In genomic region chr1:59141267-59141863, GRCh38 we compare ENCODE assay signal across 24 cellular contexts.
A peak's percentile ranks its signal among the peaks of the same experiment; 100 is the strongest.
DNase-seq lines count a peak whose midpoint lies in the region; ATAC-seq and TF ChIP-seq lines count a peak whose summit lies in the region.
"Had no signal": no experiment of that assay in that cellular context is flagged by ENCODE, and none has a peak within 500 bp of the region (broad histone marks: within the 10 kb centered on the region; RNA-seq: fewer than 3 reads in every experiment).

No MANE protein-coding gene starts in this region.

- H3K4me3 ChIP-seq in right atrium auricular region (no peak overlapping the region), spleen (no peak overlapping the region), BE2C (ENCODE audit: low read depth, low read length) (no peak overlapping the region)
- H3K4me3 ChIP-seq: gastroesophageal sphincter, ovary, SJSA1 had no signal

- H3K23me2 ChIP-seq in H9 (ENCODE audit: insufficient read length, low read depth, low read length, poor library complexity, severe bottlenecking): no peaks in the 10 kb centered on the region

- no peak for DNase-seq in HFFc6
- DNase-seq in activated T-helper 1 cell treated with anti-CD3 and anti-CD28 coated beads, Interleukin-12 subunit alpha, Interleukin-12 subunit beta, Interleukin-2, Interleukin-4 antibody, amounts not matched to agents 30 ng/mL and 10 ng/mL and 1 ng/mL, durations not matched to agents 14 hours and 24 hours and 36 hours (ENCODE audit: low spot score): no peak
- no peak for DNase-seq in right atrium auricular region (ENCODE audit: low spot score)
- no peak for DNase-seq in spleen
- no peak for DNase-seq in BE2C
- DNase-seq in H9: no peak
- DNase-seq: activated CD4-positive, alpha-beta T cell treated with anti-CD3 and anti-CD28 coated beads, Interleukin-2, amount 10 ng/mL, durations not matched to agents 7 days and 5 days; activated naive CD8-positive, alpha-beta T cell treated with anti-CD3 and anti-CD28 coated beads, Interleukin-2, amount 50 U/mL, for 24 hours; AML-193; DMS79 treated with DMSO at 0.1 percent for 48 hours; effector memory CD4-positive, alpha-beta T cell; natural killer cell; NCI-H1048; NCI-H187 treated with DMSO at 0.1 percent for 48 hours; NCI-H82; ovary; substantia nigra had no signal

- H3K79me2 ChIP-seq in H9 (ENCODE audit: insufficient read depth, low read length): no peaks in the 10 kb centered on the region

- no peak for TF ChIP-seq CTCF in HFFc6 (IDR thresholded peaks at IDR 0.05)
- peak in 1 of 2 donors; percentile 31 for TF ChIP-seq CTCF in right atrium auricular region (IDR thresholded peaks at IDR 0.05)
- TF ChIP-seq CTCF in spleen (IDR thresholded peaks at IDR 0.05 in 8 of 11, conservative IDR thresholded peaks at IDR 0.05 in 3 of 11): no peak
- no peak for TF ChIP-seq CTCF in BE2C (IDR thresholded peaks at IDR 0.05; ENCODE audit: low read depth, low read length)
- TF ChIP-seq CTCF in H9 (conservative IDR thresholded peaks at IDR 0.05): no peak

- TF ChIP-seq POLR2A in spleen (IDR thresholded peaks at IDR 0.05): no peak

- no peak overlapping the region for H2AK5ac ChIP-seq in H9 (ENCODE audit: insufficient read length, low read length)

- H3K4ac ChIP-seq in H9 (ENCODE audit: low read depth, low read length): no peak overlapping the region

- no peaks in the 10 kb centered on the region for H4K20me1 ChIP-seq in H9 (ENCODE audit: control insufficient read depth, insufficient read depth, insufficient read length)

- intact Hi-C loops in activated T-helper 1 cell treated with anti-CD3 and anti-CD28 coated beads, Interleukin-12 subunit alpha, Interleukin-12 subunit beta, Interleukin-2, Interleukin-4 antibody, amounts not matched to agents 30 ng/mL and 10 ng/mL and 1 ng/mL, durations not matched to agents 14 hours and 24 hours and 36 hours (cut with micrococcal nuclease): loop anchor here (1.0 to 5.0 kb wide), 5 partner anchors 79 to 323 kb away; no protein-coding TSS in a partner anchor
- intact Hi-C loops in spleen (cut with DNase I; ENCODE audit: low total_unique reads): loop anchor here (10.0 kb wide), 1 partner anchor 237 kb away; no protein-coding TSS in a partner anchor

- H3K27ac ChIP-seq in right atrium auricular region: peak overlapping the region; percentile 38 to 56
- peak overlapping the region in 5 of 8 donors; percentile 1 to 65 (median 50) for H3K27ac ChIP-seq in spleen
- no peak overlapping the region for H3K27ac ChIP-seq in H9 (ENCODE audit: insufficient read length, low read depth, low read length)
- H3K27ac ChIP-seq: gastroesophageal sphincter, ovary had no signal

- peak overlapping the region; percentile 50 for H3K27ac Mint-ChIP-seq in HFFc6
- peak overlapping the region; percentile 25 for H3K27ac Mint-ChIP-seq in activated T-helper 1 cell treated with anti-CD3 and anti-CD28 coated beads, Interleukin-12 subunit alpha, Interleukin-12 subunit beta, Interleukin-2, Interleukin-4 antibody, amounts not matched to agents 30 ng/mL and 10 ng/mL and 1 ng/mL, durations not matched to agents 14 hours and 24 hours and 36 hours
- H3K27ac Mint-ChIP-seq in H9: no peak overlapping the region
- H3K27ac Mint-ChIP-seq: activated CD4-positive, alpha-beta T cell treated with anti-CD3 and anti-CD28 coated beads, Interleukin-2, amount 10 ng/mL, durations not matched to agents 7 days and 5 days; activated naive CD8-positive, alpha-beta T cell treated with anti-CD3 and anti-CD28 coated beads, Interleukin-2, amount 50 U/mL, for 24 hours; natural killer cell had no signal

- H2BK120ac ChIP-seq in H9 (ENCODE audit: low read depth, low read length, poor library complexity, severe bottlenecking): no peak overlapping the region

- no peak overlapping the region for H2BK12ac ChIP-seq in H9 (ENCODE audit: insufficient read length, low read depth, low read length)

- H3K56ac ChIP-seq in H9 (ENCODE audit: insufficient read length, low read depth, low read length): no peak overlapping the region

- H3K4me1 Mint-ChIP-seq in HFFc6 (ENCODE audit: low read depth) (peaks cover 91% of the 10 kb centered on the region), H9 (peaks cover 28 to 42% of the 10 kb centered on the region in 2 experiments)
- H3K4me1 Mint-ChIP-seq in activated T-helper 1 cell treated with anti-CD3 and anti-CD28 coated beads, Interleukin-12 subunit alpha, Interleukin-12 subunit beta, Interleukin-2, Interleukin-4 antibody, amounts not matched to agents 30 ng/mL and 10 ng/mL and 1 ng/mL, durations not matched to agents 14 hours and 24 hours and 36 hours (ENCODE audit: low read depth): peaks cover 85% of the 10 kb centered on the region

- no peaks in the 10 kb centered on the region for H3K9me3 Mint-ChIP-seq in HFFc6
- H3K9me3 Mint-ChIP-seq in activated T-helper 1 cell treated with anti-CD3 and anti-CD28 coated beads, Interleukin-12 subunit alpha, Interleukin-12 subunit beta, Interleukin-2, Interleukin-4 antibody, amounts not matched to agents 30 ng/mL and 10 ng/mL and 1 ng/mL, durations not matched to agents 14 hours and 24 hours and 36 hours: no peaks in the 10 kb centered on the region
- no peaks in the 10 kb centered on the region for H3K9me3 Mint-ChIP-seq in H9
- H3K9me3 Mint-ChIP-seq: activated CD4-positive, alpha-beta T cell treated with anti-CD3 and anti-CD28 coated beads, Interleukin-2, amount 10 ng/mL, durations not matched to agents 7 days and 5 days; activated naive CD8-positive, alpha-beta T cell treated with anti-CD3 and anti-CD28 coated beads, Interleukin-2, amount 50 U/mL, for 24 hours; brain; natural killer cell; T-helper 1 cell treated with Interleukin-12 subunit alpha and Interleukin-12 subunit beta and Interleukin-4 antibody, amounts not matched to agents 30 μg/mL and 1 μg/mL, for 36 hours had no signal

- H3K79me1 ChIP-seq in H9 (ENCODE audit: insufficient read depth, low read depth, low read length, poor library complexity, severe bottlenecking): no peaks in the 10 kb centered on the region

- H3K27me3 ChIP-seq in right atrium auricular region: no peaks in the 10 kb centered on the region
- no peaks in the 10 kb centered on the region for H3K27me3 ChIP-seq in spleen (replicated peaks in 1 of 7)
- H3K27me3 ChIP-seq in BE2C: no peaks in the 10 kb centered on the region
- H3K27me3 ChIP-seq in H9 (ENCODE audit: insufficient read depth, low read length): no peaks in the 10 kb centered on the region
- H3K27me3 ChIP-seq: gastroesophageal sphincter, ovary, SJSA1 had no signal

- no peaks in the 10 kb centered on the region for H3K9me3 ChIP-seq in right atrium auricular region
- H3K9me3 ChIP-seq in spleen: no peaks in the 10 kb centered on the region
- H3K9me3 ChIP-seq in BE2C: no peaks in the 10 kb centered on the region
- H3K9me3 ChIP-seq in H9 (ENCODE audit: control insufficient read depth, low read depth, low read length): no peaks in the 10 kb centered on the region
- H3K9me3 ChIP-seq: gastroesophageal sphincter, ovary, SJSA1 had no signal

- no peak overlapping the region for H4K91ac ChIP-seq in H9 (ENCODE audit: insufficient read length, low read depth, low read length)

- H3K36me3 ChIP-seq in right atrium auricular region (no peaks in the 10 kb centered on the region), spleen (no peaks in the 10 kb centered on the region), BE2C (no peaks in the 10 kb centered on the region)
- H3K36me3 ChIP-seq: gastroesophageal sphincter, ovary, SJSA1 had no signal

- ATAC-seq in HG02610 (IDR thresholded peaks at IDR 0.05; ENCODE audit: unreplicated experiment): no peak
- ATAC-seq: activated naive CD8-positive, alpha-beta T cell treated with anti-CD3 and anti-CD28 coated beads, Interleukin-2, amount 50 U/mL, for 24 hours; esophagus mucosa; gastroesophageal sphincter; natural killer cell; sciatic nerve had no signal

- no peak overlapping the region for H2AFZ ChIP-seq in H9 (ENCODE audit: low read length)

- H3K27me3 Mint-ChIP-seq in HFFc6 (ENCODE audit: insufficient read depth) (no peaks in the 10 kb centered on the region), H9 (ENCODE audit: low read depth) (peaks cover 2% of the 10 kb centered on the region; the same call in 1 of the 2 replicates)
- no peaks in the 10 kb centered on the region for H3K27me3 Mint-ChIP-seq in activated T-helper 1 cell treated with anti-CD3 and anti-CD28 coated beads, Interleukin-12 subunit alpha, Interleukin-12 subunit beta, Interleukin-2, Interleukin-4 antibody, amounts not matched to agents 30 ng/mL and 10 ng/mL and 1 ng/mL, durations not matched to agents 14 hours and 24 hours and 36 hours (ENCODE audit: insufficient read depth)
- H3K27me3 Mint-ChIP-seq: activated CD4-positive, alpha-beta T cell treated with anti-CD3 and anti-CD28 coated beads, Interleukin-2, amount 10 ng/mL, durations not matched to agents 7 days and 5 days; activated naive CD8-positive, alpha-beta T cell treated with anti-CD3 and anti-CD28 coated beads, Interleukin-2, amount 50 U/mL, for 24 hours had no signal

- H2BK5ac ChIP-seq in H9 (ENCODE audit: insufficient read length, low read length): no peak overlapping the region

- H3K4me3 Mint-ChIP-seq in HFFc6 (no peak overlapping the region), H9 (no peak overlapping the region)
- H3K4me3 Mint-ChIP-seq in activated T-helper 1 cell treated with anti-CD3 and anti-CD28 coated beads, Interleukin-12 subunit alpha, Interleukin-12 subunit beta, Interleukin-2, Interleukin-4 antibody, amounts not matched to agents 30 ng/mL and 10 ng/mL and 1 ng/mL, durations not matched to agents 14 hours and 24 hours and 36 hours: no peak overlapping the region
- H3K4me3 Mint-ChIP-seq: activated CD4-positive, alpha-beta T cell treated with anti-CD3 and anti-CD28 coated beads, Interleukin-2, amount 10 ng/mL, durations not matched to agents 7 days and 5 days; activated naive CD8-positive, alpha-beta T cell treated with anti-CD3 and anti-CD28 coated beads, Interleukin-2, amount 50 U/mL, for 24 hours; natural killer cell; T-helper 1 cell treated with Interleukin-12 subunit alpha and Interleukin-12 subunit beta and Interleukin-4 antibody, amounts not matched to agents 30 μg/mL and 1 μg/mL, for 36 hours had no signal

- H3K23ac ChIP-seq in H9 (ENCODE audit: insufficient read length, low read depth, low read length): no peak overlapping the region

- no peak overlapping the region; the same call in 1 of the 2 replicates for H3K14ac ChIP-seq in H9 (ENCODE audit: insufficient read depth, low read length)

- no peak overlapping the region for H4K8ac ChIP-seq in H9 (replicated peaks; ENCODE audit: insufficient read length, low read depth, low read length)

- no peak overlapping the region for H3K4me2 ChIP-seq in H9 (ENCODE audit: insufficient read depth, insufficient read length, low read length)

- H3K36me3 Mint-ChIP-seq in HFFc6 (ENCODE audit: low read depth) (no peaks in the 10 kb centered on the region), H9 (ENCODE audit: insufficient read depth in 1 of 3, low read depth in 3 of 3) (no peaks in the 10 kb centered on the region)
- H3K36me3 Mint-ChIP-seq in activated T-helper 1 cell treated with anti-CD3 and anti-CD28 coated beads, Interleukin-12 subunit alpha, Interleukin-12 subunit beta, Interleukin-2, Interleukin-4 antibody, amounts not matched to agents 30 ng/mL and 10 ng/mL and 1 ng/mL, durations not matched to agents 14 hours and 24 hours and 36 hours (ENCODE audit: low read depth): no peaks in the 10 kb centered on the region
- H3K36me3 Mint-ChIP-seq: brain, natural killer cell had no signal

- 54 to 71% (median 66%) methylated on average over 4 of the region's 4 CpGs for WGBS in spleen, 5 donors
- WGBS in H9 (ENCODE audit: extremely low coverage, insufficient read length, low lambda C conversion rate): no CpG with 5 or more reads among the region's 4 CpGs

- no peak overlapping the region for H3K18ac ChIP-seq in H9 (ENCODE audit: insufficient read length, low read depth, low read length)

- H4K5ac ChIP-seq in H9 (ENCODE audit: insufficient read length, low read depth, low read length): no peak overlapping the region

- H3T11ph ChIP-seq in H9 (ENCODE audit: low read length): no peak overlapping the region

- H3K9ac ChIP-seq in H9 (ENCODE audit: extremely low read depth, insufficient read length, low read length): no peak overlapping the region

- no peak overlapping the region for H2BK20ac ChIP-seq in H9 (ENCODE audit: low read depth, low read length, poor library complexity, severe bottlenecking)

- no peak overlapping the region for H2BK15ac ChIP-seq in H9 (ENCODE audit: low read depth, low read length)

- H3K4me1 ChIP-seq in right atrium auricular region: peaks cover 0 to 67% of the 10 kb centered on the region in 2 donors
- H3K4me1 ChIP-seq in spleen: peaks cover 5 to 63% (median 36%) of the 10 kb centered on the region in 6 donors
- no peaks in the 10 kb centered on the region for H3K4me1 ChIP-seq in BE2C
- peaks cover 10% of the 10 kb centered on the region; the same call in 1 of the 2 replicates for H3K4me1 ChIP-seq in H9 (ENCODE audit: insufficient read depth, low read length)

Comparison
In these comparisons a context has a peak if more than half of its experiments do, and no peak if none do; other contexts are left out.
1. H3K27ac Mint-ChIP-seq: peak in HFFc6 (single experiment) and activated T-helper 1 cell treated with anti-CD3 and anti-CD28 coated beads, Interleukin-12 subunit alpha, Interleukin-12 subunit beta, Interleukin-2, Interleukin-4 antibody, amounts not matched to agents 30 ng/mL and 10 ng/mL and 1 ng/mL, durations not matched to agents 14 hours and 24 hours and 36 hours (single experiment); none in H9 (0 of 3).